18 cellular contexts compared by ENCODE assay signal in the genomic region with DNA sequence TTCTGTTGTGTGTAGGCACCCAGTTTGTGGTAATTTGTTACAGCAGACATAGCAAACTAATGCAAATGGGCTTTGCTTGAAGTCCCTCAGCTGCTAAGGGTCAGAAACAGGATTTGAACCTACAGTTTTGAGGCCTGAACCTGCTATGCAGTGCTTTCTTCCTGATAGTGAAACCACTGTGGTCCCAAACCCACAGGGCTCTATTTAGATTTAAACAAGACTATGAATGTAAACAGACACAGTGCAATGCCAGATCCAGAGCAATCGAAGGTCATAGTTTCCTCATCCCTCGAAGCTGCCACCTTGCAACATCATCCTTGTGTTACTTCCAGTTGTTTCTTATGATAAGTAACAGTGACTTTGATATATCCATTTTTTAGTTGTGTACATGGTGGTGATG.
DNase-seq lines count a peak whose midpoint lies in the region; ATAC-seq lines count a peak whose summit lies in the region.
"Had no signal": no experiment of that assay in that cellular context is flagged by ENCODE, and none has a peak within 500 bp of the region (broad histone marks: within the 10 kb centered on the region; RNA-seq: fewer than 3 reads in every experiment).

No MANE protein-coding gene starts in this region.

- peak; percentile 21 for DNase-seq in amniotic epithelial cell (ENCODE audit: low read depth)
- no peak for DNase-seq in dermis blood vessel endothelial cell
- no peak for DNase-seq in CD1c-positive myeloid dendritic cell (ENCODE audit: extremely low spot score)
- no peak for DNase-seq in NCI-H446 (lab: John Stamatoyannopoulos, UW)
- DNase-seq: activated CD8-positive, alpha-beta memory T cell treated with anti-CD3 and anti-CD28 coated beads for 24 hours; activated naive CD4-positive, alpha-beta T cell treated with anti-CD3 and anti-CD28 coated beads, Interleukin-2, amount 10 ng/mL, durations not matched to agents 7 days and 5 days; activated T-cell treated with anti-CD3 and anti-CD28 coated beads, Interleukin-2, amount 50 U/mL, for 4 hours; cerebellar nuclear complex; effector CD8-positive, alpha-beta T cell; kidney glomerular epithelial cell; NCI-H1417 treated with DMSO at 0.1 percent for 48 hours; NCI-H526 treated with DMSO at 0.1 percent for 48 hours; occipital lobe had no signal

- ATAC-seq in GM18498 (IDR thresholded peaks at IDR 0.05; ENCODE audit: unreplicated experiment), result peak; percentile 58
- peak; percentile 49 for ATAC-seq in GM21576 (IDR thresholded peaks at IDR 0.05; ENCODE audit: unreplicated experiment)
- peak; percentile 55 for ATAC-seq in HG03103 (IDR thresholded peaks at IDR 0.05; ENCODE audit: low read depth, unreplicated experiment)
- ATAC-seq in GM18870 (IDR thresholded peaks at IDR 0.05; ENCODE audit: unreplicated experiment), result no peak
- ATAC-seq: activated CD4-positive, CD25-positive, alpha-beta regulatory T cell treated with anti-CD3 and anti-CD28 coated beads, Interleukin-2, amount 50 U/mL, for 24 hours; activated T-cell treated with anti-CD3 and anti-CD28 coated beads, Interleukin-2, amount 50 U/mL, for 4 hours had no signal
